In the genomic region with DNA sequence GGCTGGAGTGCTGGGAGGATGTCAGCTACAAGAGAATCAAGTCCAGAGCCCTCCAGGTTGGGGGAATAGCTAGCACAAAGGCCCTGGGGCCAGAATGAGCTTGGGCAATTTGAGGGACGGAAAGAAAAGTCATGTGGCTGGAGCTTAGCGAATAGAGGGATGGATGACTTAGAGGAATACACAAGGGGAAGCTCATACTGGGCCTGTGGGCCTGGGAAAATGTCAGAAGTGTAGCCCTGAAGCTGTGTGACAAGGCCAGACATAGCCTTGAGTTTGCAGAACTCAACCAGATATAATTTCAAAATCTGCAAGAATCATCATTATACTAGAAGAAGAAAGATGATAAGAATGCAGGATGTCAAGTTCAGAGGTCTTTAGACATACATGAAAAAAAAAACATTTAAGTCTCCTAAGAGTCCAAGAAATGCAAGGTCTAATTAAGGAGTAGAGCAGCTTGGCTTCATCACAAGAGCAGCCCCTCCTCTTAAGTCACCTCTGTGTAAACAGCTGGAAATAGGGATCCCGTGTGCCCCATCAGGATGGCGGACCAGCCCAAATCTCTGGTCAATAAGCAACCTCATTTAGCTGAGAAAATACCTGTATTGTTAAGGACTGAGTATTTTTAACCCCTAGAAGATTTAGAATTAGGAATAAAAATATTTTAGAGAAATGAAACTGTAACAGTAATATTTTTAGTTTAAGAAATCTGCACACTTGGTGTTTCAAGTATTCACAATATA, we compare ENCODE assay signal across 1 cellular context.
TF ChIP-seq lines count a peak whose summit lies in the region.

No MANE protein-coding gene starts in this region.

TF ChIP-seq in GM12878, 131 proteins besides CTCF, POLR2A, EP300 and RAD21 (continued from another document):
- TF ChIP-seq, protein P1, sequence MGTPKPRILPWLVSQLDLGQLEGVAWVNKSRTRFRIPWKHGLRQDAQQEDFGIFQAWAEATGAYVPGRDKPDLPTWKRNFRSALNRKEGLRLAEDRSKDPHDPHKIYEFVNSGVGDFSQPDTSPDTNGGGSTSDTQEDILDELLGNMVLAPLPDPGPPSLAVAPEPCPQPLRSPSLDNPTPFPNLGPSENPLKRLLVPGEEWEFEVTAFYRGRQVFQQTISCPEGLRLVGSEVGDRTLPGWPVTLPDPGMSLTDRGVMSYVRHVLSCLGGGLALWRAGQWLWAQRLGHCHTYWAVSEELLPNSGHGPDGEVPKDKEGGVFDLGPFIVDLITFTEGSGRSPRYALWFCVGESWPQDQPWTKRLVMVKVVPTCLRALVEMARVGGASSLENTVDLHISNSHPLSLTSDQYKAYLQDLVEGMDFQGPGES (IDR thresholded peaks at IDR 0.05): no peak
- TF ChIP-seq MYC (IDR thresholded peaks at IDR 0.05; ENCODE audit: insufficient read depth, insufficient read length, insufficient replicate concordance, low read length, severe bottlenecking) (no peak), NFIC (IDR thresholded peaks at IDR 0.05; ENCODE audit: low read depth, low read length) (peak; percentile 46; the same call in 1 of the 2 replicates), BACH1 (IDR thresholded peaks at IDR 0.05; ENCODE audit: borderline replicate concordance) (no peak), RCOR1 (conservative IDR thresholded peaks at IDR 0.05; ENCODE audit: low read depth, low read length) (no peak), HCFC1 (IDR thresholded peaks at IDR 0.05; ENCODE audit: low read length) (no peak), ZNF217 (IDR thresholded peaks at IDR 0.05) (no peak), CREB1 (IDR thresholded peaks at IDR 0.05; ENCODE audit: low read depth) (no peak), NFXL1 (IDR thresholded peaks at IDR 0.05; ENCODE audit: borderline replicate concordance) (no peak)
- TF ChIP-seq, protein P2, sequence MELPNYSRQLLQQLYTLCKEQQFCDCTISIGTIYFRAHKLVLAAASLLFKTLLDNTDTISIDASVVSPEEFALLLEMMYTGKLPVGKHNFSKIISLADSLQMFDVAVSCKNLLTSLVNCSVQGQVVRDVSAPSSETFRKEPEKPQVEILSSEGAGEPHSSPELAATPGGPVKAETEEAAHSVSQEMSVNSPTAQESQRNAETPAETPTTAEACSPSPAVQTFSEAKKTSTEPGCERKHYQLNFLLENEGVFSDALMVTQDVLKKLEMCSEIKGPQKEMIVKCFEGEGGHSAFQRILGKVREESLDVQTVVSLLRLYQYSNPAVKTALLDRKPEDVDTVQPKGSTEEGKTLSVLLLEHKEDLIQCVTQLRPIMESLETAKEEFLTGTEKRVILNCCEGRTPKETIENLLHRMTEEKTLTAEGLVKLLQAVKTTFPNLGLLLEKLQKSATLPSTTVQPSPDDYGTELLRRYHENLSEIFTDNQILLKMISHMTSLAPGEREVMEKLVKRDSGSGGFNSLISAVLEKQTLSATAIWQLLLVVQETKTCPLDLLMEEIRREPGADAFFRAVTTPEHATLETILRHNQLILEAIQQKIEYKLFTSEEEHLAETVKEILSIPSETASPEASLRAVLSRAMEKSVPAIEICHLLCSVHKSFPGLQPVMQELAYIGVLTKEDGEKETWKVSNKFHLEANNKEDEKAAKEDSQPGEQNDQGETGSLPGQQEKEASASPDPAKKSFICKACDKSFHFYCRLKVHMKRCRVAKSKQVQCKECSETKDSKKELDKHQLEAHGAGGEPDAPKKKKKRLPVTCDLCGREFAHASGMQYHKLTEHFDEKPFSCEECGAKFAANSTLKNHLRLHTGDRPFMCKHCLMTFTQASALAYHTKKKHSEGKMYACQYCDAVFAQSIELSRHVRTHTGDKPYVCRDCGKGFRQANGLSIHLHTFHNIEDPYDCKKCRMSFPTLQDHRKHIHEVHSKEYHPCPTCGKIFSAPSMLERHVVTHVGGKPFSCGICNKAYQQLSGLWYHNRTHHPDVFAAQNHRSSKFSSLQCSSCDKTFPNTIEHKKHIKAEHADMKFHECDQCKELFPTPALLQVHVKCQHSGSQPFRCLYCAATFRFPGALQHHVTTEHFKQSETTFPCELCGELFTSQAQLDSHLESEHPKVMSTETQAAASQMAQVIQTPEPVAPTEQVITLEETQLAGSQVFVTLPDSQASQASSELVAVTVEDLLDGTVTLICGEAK (IDR thresholded peaks at IDR 0.05; ENCODE audit: borderline replicate concordance): no peak; the same call in 1 of the 2 replicates
- TF ChIP-seq, protein P3, sequence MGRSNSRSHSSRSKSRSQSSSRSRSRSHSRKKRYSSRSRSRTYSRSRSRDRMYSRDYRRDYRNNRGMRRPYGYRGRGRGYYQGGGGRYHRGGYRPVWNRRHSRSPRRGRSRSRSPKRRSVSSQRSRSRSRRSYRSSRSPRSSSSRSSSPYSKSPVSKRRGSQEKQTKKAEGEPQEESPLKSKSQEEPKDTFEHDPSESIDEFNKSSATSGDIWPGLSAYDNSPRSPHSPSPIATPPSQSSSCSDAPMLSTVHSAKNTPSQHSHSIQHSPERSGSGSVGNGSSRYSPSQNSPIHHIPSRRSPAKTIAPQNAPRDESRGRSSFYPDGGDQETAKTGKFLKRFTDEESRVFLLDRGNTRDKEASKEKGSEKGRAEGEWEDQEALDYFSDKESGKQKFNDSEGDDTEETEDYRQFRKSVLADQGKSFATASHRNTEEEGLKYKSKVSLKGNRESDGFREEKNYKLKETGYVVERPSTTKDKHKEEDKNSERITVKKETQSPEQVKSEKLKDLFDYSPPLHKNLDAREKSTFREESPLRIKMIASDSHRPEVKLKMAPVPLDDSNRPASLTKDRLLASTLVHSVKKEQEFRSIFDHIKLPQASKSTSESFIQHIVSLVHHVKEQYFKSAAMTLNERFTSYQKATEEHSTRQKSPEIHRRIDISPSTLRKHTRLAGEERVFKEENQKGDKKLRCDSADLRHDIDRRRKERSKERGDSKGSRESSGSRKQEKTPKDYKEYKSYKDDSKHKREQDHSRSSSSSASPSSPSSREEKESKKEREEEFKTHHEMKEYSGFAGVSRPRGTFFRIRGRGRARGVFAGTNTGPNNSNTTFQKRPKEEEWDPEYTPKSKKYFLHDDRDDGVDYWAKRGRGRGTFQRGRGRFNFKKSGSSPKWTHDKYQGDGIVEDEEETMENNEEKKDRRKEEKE (IDR thresholded peaks at IDR 0.05): no peak
